In genomic region chr16:80029381-80029630, GRCh38 we compare ENCODE assay signal across 34 cellular contexts.
"Had no signal": no experiment of that assay in that cellular context is flagged by ENCODE, and none has a peak within 500 bp of the region (broad histone marks: within the 10 kb centered on the region; RNA-seq: fewer than 3 reads in every experiment).

No MANE protein-coding gene starts in this region.

- H3K36me3 ChIP-seq: ascending aorta, breast epithelium, Peyer's patch, SJSA1 had no signal

- H3K36me3 Mint-ChIP-seq: activated CD4-positive, alpha-beta memory T cell treated with anti-CD3 and anti-CD28 coated beads for 36 hours; activated naive CD8-positive, alpha-beta T cell treated with anti-CD3 and anti-CD28 coated beads for 36 hours had no signal

- H3K27me3 ChIP-seq: ascending aorta, body of pancreas, breast epithelium, Peyer's patch, SJSA1 had no signal

- H3K27ac ChIP-seq: ascending aorta, body of pancreas, breast epithelium, Peyer's patch, SJSA1 had no signal

- ATAC-seq: activated CD4-positive, alpha-beta T cell treated with anti-CD3 and anti-CD28 coated beads for 36 hours; activated CD4-positive, CD25-positive, alpha-beta regulatory T cell treated with anti-CD3 and anti-CD28 coated beads, Interleukin-2, amount 50 U/mL, for 24 hours; activated T-cell treated with anti-CD3 and anti-CD28 coated beads, Interleukin-2, amount 50 U/mL, for 72 hours; activated T-helper 17 cell treated with anti-CD3 and anti-CD28 coated beads, Interleukin-2, amount 50 U/mL, for 72 hours; body of pancreas; PC-3; WTC11 had no signal

- DNase-seq: activated CD4-positive, alpha-beta memory T cell treated with anti-CD3 and anti-CD28 coated beads for 36 hours; activated CD4-positive, alpha-beta T cell treated with anti-CD3 and anti-CD28 coated beads for 36 hours; activated CD4-positive, alpha-beta T cell treated with anti-CD3 and anti-CD28 coated beads, Interleukin-2, amount 10 ng/mL, durations not matched to agents 7 days and 5 days; activated CD8-positive, alpha-beta memory T cell treated with anti-CD3 and anti-CD28 coated beads, Interleukin-2, amount 50 U/mL, for 4 hours; activated effector memory CD4-positive, alpha-beta T cell treated with anti-CD3 and anti-CD28 coated beads, Interleukin-2, amount 50 U/mL, for 16 hours; activated naive CD4-positive, alpha-beta T cell; activated naive CD4-positive, alpha-beta T cell treated with anti-CD3 and anti-CD28 coated beads, Interleukin-2, amount 50 U/mL, for 16 hours; activated naive CD8-positive, alpha-beta T cell treated with anti-CD3 and anti-CD28 coated beads for 36 hours; activated T-cell treated with anti-CD3 and anti-CD28 coated beads, Interleukin-2, amount 50 U/mL, for 72 hours; amygdala; body of pancreas; NCI-H1092 treated with DMSO at 0.1 percent for 48 hours; NCI-H146; NCI-H187; NCI-H2029 treated with DMSO at 0.1 percent for 48 hours; NCI-H2107; NCI-H2171; NCI-H510A; NCI-H748 treated with DMSO at 0.1 percent for 48 hours; NK-92 treated with Interleukin-12 subunit alpha and Interleukin-12 subunit beta, amount 100 ng/mL, for 24 hours; PC-3; Peyer's patch; RPMI8226; SHP77 treated with DMSO at 0.1 percent for 48 hours; SK-N-SH had no signal

- H3K9me3 Mint-ChIP-seq: activated T-helper 17 cell treated with anti-CD3 and anti-CD28 coated beads, Interleukin-2, amount 50 U/mL, for 72 hours; T-helper 2 cell treated with Interferon-gamma antibody and Interleukin-4, amounts not matched to agents 5 μg/mL and 100 μg/mL, for 36 hours had no signal

- H3K27me3 Mint-ChIP-seq: activated CD4-positive, alpha-beta T cell treated with anti-CD3 and anti-CD28 coated beads, Interleukin-2, amount 10 ng/mL, durations not matched to agents 7 days and 5 days; activated naive CD8-positive, alpha-beta T cell treated with anti-CD3 and anti-CD28 coated beads for 36 hours had no signal

- H3K27ac Mint-ChIP-seq: activated CD4-positive, alpha-beta memory T cell treated with anti-CD3 and anti-CD28 coated beads for 36 hours; activated CD4-positive, alpha-beta T cell treated with anti-CD3 and anti-CD28 coated beads for 36 hours; activated CD4-positive, alpha-beta T cell treated with anti-CD3 and anti-CD28 coated beads, Interleukin-2, amount 10 ng/mL, durations not matched to agents 7 days and 5 days; activated naive CD8-positive, alpha-beta T cell treated with anti-CD3 and anti-CD28 coated beads for 36 hours; activated T-cell treated with anti-CD3 and anti-CD28 coated beads, Interleukin-2, amount 50 U/mL, for 72 hours; activated T-helper 17 cell treated with anti-CD3 and anti-CD28 coated beads, Interleukin-2, amount 50 U/mL, for 72 hours; T-helper 1 cell treated with Interleukin-12 subunit alpha and Interleukin-12 subunit beta and Interleukin-4 antibody, amounts not matched to agents 30 μg/mL and 1 μg/mL, for 36 hours; T-helper 2 cell treated with Interferon-gamma antibody and Interleukin-4, amounts not matched to agents 5 μg/mL and 100 μg/mL, for 36 hours; WTC11 had no signal

- H3K4me1 ChIP-seq: ascending aorta, body of pancreas, breast epithelium had no signal

- H3K9ac ChIP-seq: SK-N-SH had no signal

- H3K4me3 Mint-ChIP-seq: activated CD4-positive, alpha-beta memory T cell treated with anti-CD3 and anti-CD28 coated beads for 36 hours; activated CD4-positive, alpha-beta T cell treated with anti-CD3 and anti-CD28 coated beads for 36 hours; activated CD4-positive, alpha-beta T cell treated with anti-CD3 and anti-CD28 coated beads, Interleukin-2, amount 10 ng/mL, durations not matched to agents 7 days and 5 days; activated naive CD8-positive, alpha-beta T cell treated with anti-CD3 and anti-CD28 coated beads for 36 hours; activated T-cell treated with anti-CD3 and anti-CD28 coated beads, Interleukin-2, amount 50 U/mL, for 72 hours; activated T-helper 17 cell treated with anti-CD3 and anti-CD28 coated beads, Interleukin-2, amount 50 U/mL, for 72 hours; T-helper 1 cell treated with Interleukin-12 subunit alpha and Interleukin-12 subunit beta and Interleukin-4 antibody, amounts not matched to agents 30 μg/mL and 1 μg/mL, for 36 hours; T-helper 2 cell treated with Interferon-gamma antibody and Interleukin-4, amounts not matched to agents 5 μg/mL and 100 μg/mL, for 36 hours; WTC11 had no signal

- H3K4me3 ChIP-seq: ascending aorta, body of pancreas, breast epithelium, Peyer's patch, SJSA1 had no signal

- H3K9me3 ChIP-seq: ascending aorta, body of pancreas, breast epithelium, Peyer's patch, SJSA1, SK-N-SH had no signal

- H3K4me2 ChIP-seq: SK-N-SH had no signal

- FAIRE-seq: TTC549 had no signal
